ENCODE assay signal across 16 cellular contexts in the genomic region with DNA sequence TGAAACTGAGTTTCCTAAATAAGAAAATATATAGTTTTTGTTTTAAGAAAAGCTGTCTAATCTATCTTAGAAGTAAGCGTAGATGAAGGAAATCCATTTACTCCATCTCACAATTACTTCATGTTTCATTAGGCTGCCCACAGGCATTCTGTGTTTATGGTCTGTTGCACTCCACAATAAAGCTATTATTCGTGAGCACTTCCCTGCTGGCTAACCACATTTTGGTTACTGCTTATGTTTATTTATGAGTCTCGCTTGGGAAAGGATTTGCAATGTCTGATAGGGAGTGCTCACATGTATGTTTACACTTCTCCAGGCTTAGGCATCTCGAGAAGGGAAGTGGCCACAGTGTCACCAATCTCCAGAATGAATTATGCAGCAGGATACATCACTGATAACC.
"Had no signal": no experiment of that assay in that cellular context is flagged by ENCODE, and none has a peak within 500 bp of the region (broad histone marks: within the 10 kb centered on the region; RNA-seq: fewer than 3 reads in every experiment).

No MANE protein-coding gene starts in this region.

- H3K36me3 Mint-ChIP-seq: activated naive CD8-positive, alpha-beta T cell; naive B cell had no signal

- FAIRE-seq: colon had no signal

- H3K27me3 ChIP-seq: right atrium auricular region, transverse colon had no signal

- H3K9me3 Mint-ChIP-seq: activated CD4-positive, alpha-beta T cell treated with anti-CD3 and anti-CD28 coated beads, Interleukin-2, amount 10 ng/mL, durations not matched to agents 7 days and 5 days; activated T-cell treated with anti-CD3 and anti-CD28 coated beads, Interleukin-2, amount 50 U/mL, for 72 hours had no signal

- DNase-seq: activated CD4-positive, alpha-beta T cell treated with anti-CD3 and anti-CD28 coated beads, Interleukin-2, amount 10 ng/mL, durations not matched to agents 7 days and 5 days; activated CD8-positive, alpha-beta memory T cell treated with anti-CD3 and anti-CD28 coated beads, Interleukin-2, amount 50 U/mL, for 48 hours; activated gamma-delta T cell treated with Interleukin-2 at 50 U/mL for 16 hours; activated T-cell treated with anti-CD3 and anti-CD28 coated beads, Interleukin-2, amount 50 U/mL, for 72 hours; amniotic stem cell; erythroblast; glutamatergic neuron; naive B cell; stimulated activated CD4-positive, alpha-beta T cell treated with anti-CD3 and anti-CD28 coated beads, Interleukin-15, amount 100 ng/mL, for 24 hours; stimulated activated CD4-positive, alpha-beta T cell treated with anti-CD3 and anti-CD28 coated beads, Interleukin-4, amount 100 ng/mL, for 24 hours; stimulated activated naive CD4-positive, alpha-beta T cell; T-helper 2 cell; transverse colon had no signal

- H3K4me1 Mint-ChIP-seq: activated CD4-positive, alpha-beta T cell treated with anti-CD3 and anti-CD28 coated beads, Interleukin-2, amount 10 ng/mL, durations not matched to agents 7 days and 5 days; naive B cell had no signal

- ATAC-seq: activated T-cell treated with anti-CD3 and anti-CD28 coated beads, Interleukin-2, amount 50 U/mL, for 72 hours had no signal

- H3K27ac Mint-ChIP-seq: activated CD4-positive, alpha-beta T cell treated with anti-CD3 and anti-CD28 coated beads, Interleukin-2, amount 10 ng/mL, durations not matched to agents 7 days and 5 days; activated naive CD8-positive, alpha-beta T cell; activated T-cell treated with anti-CD3 and anti-CD28 coated beads, Interleukin-2, amount 50 U/mL, for 72 hours; naive B cell had no signal

- H3K27ac ChIP-seq: right atrium auricular region, transverse colon had no signal

- H3K4me3 ChIP-seq: right atrium auricular region, transverse colon had no signal

- H3K27me3 Mint-ChIP-seq: activated CD4-positive, alpha-beta T cell treated with anti-CD3 and anti-CD28 coated beads, Interleukin-2, amount 10 ng/mL, durations not matched to agents 7 days and 5 days; activated naive CD8-positive, alpha-beta T cell; naive B cell had no signal

- H3K9me3 ChIP-seq: right atrium auricular region, transverse colon had no signal

- H3K36me3 ChIP-seq: right atrium auricular region, transverse colon had no signal

- H3K4me1 ChIP-seq: right atrium auricular region, transverse colon had no signal

- H3K4me3 Mint-ChIP-seq: activated CD4-positive, alpha-beta T cell treated with anti-CD3 and anti-CD28 coated beads, Interleukin-2, amount 10 ng/mL, durations not matched to agents 7 days and 5 days; activated naive CD8-positive, alpha-beta T cell; activated T-cell treated with anti-CD3 and anti-CD28 coated beads, Interleukin-2, amount 50 U/mL, for 72 hours; naive B cell had no signal
